ENCODE assay signal across 1 cellular context in genomic region chr19:10398819-10399218, GRCh38.
TF ChIP-seq lines count a peak whose summit lies in the region.

No MANE protein-coding gene starts in this region.

TF ChIP-seq in GM12878, 131 proteins besides CTCF, POLR2A, EP300 and RAD21:
- no peak for TF ChIP-seq MXI1 (IDR thresholded peaks at IDR 0.05; ENCODE audit: low read depth, low read length)
- TF ChIP-seq POU2F2 (IDR thresholded peaks at IDR 0.05; ENCODE audit: borderline replicate concordance, low read depth, low read length), result no peak
- no peak for TF ChIP-seq ZBTB33 (IDR thresholded peaks at IDR 0.05)
- TF ChIP-seq CBFB (IDR thresholded peaks at IDR 0.05; ENCODE audit: low read depth), result no peak
- no peak for TF ChIP-seq NBN (IDR thresholded peaks at IDR 0.05)
- no peak for TF ChIP-seq GATAD2B (conservative IDR thresholded peaks at IDR 0.05; ENCODE audit: low read depth)
- TF ChIP-seq POLR2AphosphoS2 (IDR thresholded peaks at IDR 0.05; ENCODE audit: low read depth, low read length), result no peak
- no peak for TF ChIP-seq ETV6 (conservative IDR thresholded peaks at IDR 0.05 in 1 of 2, IDR thresholded peaks at IDR 0.05 in 1 of 2; ENCODE audit: borderline replicate concordance in 1 of 2, low read depth in 1 of 2)
- no peak for TF ChIP-seq USF2 (IDR thresholded peaks at IDR 0.05; ENCODE audit: borderline replicate concordance, low read depth, low read length)
- no peak for TF ChIP-seq ZSCAN29 (IDR thresholded peaks at IDR 0.05)
- no peak for TF ChIP-seq SPI1 (IDR thresholded peaks at IDR 0.05; ENCODE audit: borderline replicate concordance, insufficient read depth, low read depth, low read length)
- TF ChIP-seq PAX8 (IDR thresholded peaks at IDR 0.05), result no peak
- TF ChIP-seq TCF7 (IDR thresholded peaks at IDR 0.05; ENCODE audit: borderline replicate concordance), result no peak
- TF ChIP-seq EED (IDR thresholded peaks at IDR 0.05; ENCODE audit: low read depth), result no peak
- TF ChIP-seq BACH1 (IDR thresholded peaks at IDR 0.05; ENCODE audit: borderline replicate concordance), result no peak
- no peak for TF ChIP-seq NR2C2 (IDR thresholded peaks at IDR 0.05; ENCODE audit: borderline replicate concordance, control insufficient read depth, insufficient read length, low read depth)
- TF ChIP-seq BRCA1 (IDR thresholded peaks at IDR 0.05; ENCODE audit: low read depth, low read length), result no peak
- no peak for TF ChIP-seq MEF2B (IDR thresholded peaks at IDR 0.05; ENCODE audit: partially characterized antibody, poor library complexity, severe bottlenecking)
- no peak for TF ChIP-seq RUNX3 (IDR thresholded peaks at IDR 0.05; ENCODE audit: low read length)
TF ChIP-seq in GM12878: peak in this region for 0.
